In genomic region chrX:76109654-76110053, GRCh38 we compare ENCODE assay signal across 15 cellular contexts.
"Had no signal": no experiment of that assay in that cellular context is flagged by ENCODE, and none has a peak within 500 bp of the region (broad histone marks: within the 10 kb centered on the region; RNA-seq: fewer than 3 reads in every experiment).

No MANE protein-coding gene starts in this region.

- H3K27ac ChIP-seq: gastrocnemius medialis, ovary, uterus had no signal

- H3K27ac Mint-ChIP-seq: activated CD4-positive, alpha-beta T cell treated with anti-CD3 and anti-CD28 coated beads, Interleukin-2, amount 10 ng/mL, durations not matched to agents 7 days and 5 days; activated naive CD4-positive, alpha-beta T cell treated with anti-CD3 and anti-CD28 coated beads, Interleukin-2, amount 10 ng/mL, durations not matched to agents 7 days and 5 days; activated T-helper 17 cell treated with anti-CD3 and anti-CD28 coated beads, Interleukin-2, amount 50 U/mL, for 72 hours; mesothelial cell of epicardium had no signal

- H3K27me3 Mint-ChIP-seq: activated CD4-positive, alpha-beta T cell treated with anti-CD3 and anti-CD28 coated beads, Interleukin-2, amount 10 ng/mL, durations not matched to agents 7 days and 5 days; activated naive CD4-positive, alpha-beta T cell treated with anti-CD3 and anti-CD28 coated beads, Interleukin-2, amount 10 ng/mL, durations not matched to agents 7 days and 5 days had no signal

- DNase-seq: activated CD4-positive, alpha-beta T cell treated with anti-CD3 and anti-CD28 coated beads, Interleukin-2, amount 10 ng/mL, durations not matched to agents 7 days and 5 days; activated CD4-positive, CD25-positive, alpha-beta regulatory T cell; activated naive CD4-positive, alpha-beta T cell treated with anti-CD3 and anti-CD28 coated beads, Interleukin-2, amount 10 ng/mL, durations not matched to agents 7 days and 5 days; activated T-cell treated with anti-CD3 and anti-CD28 coated beads for 4 hours; central memory CD4-positive, alpha-beta T cell; cortex of kidney; effector CD8-positive, alpha-beta T cell; gastrocnemius medialis; kidney glomerular epithelial cell; ovary; stimulated activated CD4-positive, alpha-beta T cell treated with anti-CD3 and anti-CD28 coated beads, Interleukin-15, amount 100 ng/mL, for 24 hours; uterus had no signal

- H3K36me3 Mint-ChIP-seq: activated naive CD4-positive, alpha-beta T cell treated with anti-CD3 and anti-CD28 coated beads, Interleukin-2, amount 10 ng/mL, durations not matched to agents 7 days and 5 days; mesothelial cell of epicardium had no signal

- H3K9me3 ChIP-seq: gastrocnemius medialis, ovary, uterus had no signal

- H3K4me3 Mint-ChIP-seq: activated CD4-positive, alpha-beta T cell treated with anti-CD3 and anti-CD28 coated beads, Interleukin-2, amount 10 ng/mL, durations not matched to agents 7 days and 5 days; activated naive CD4-positive, alpha-beta T cell treated with anti-CD3 and anti-CD28 coated beads, Interleukin-2, amount 10 ng/mL, durations not matched to agents 7 days and 5 days; activated T-helper 17 cell treated with anti-CD3 and anti-CD28 coated beads, Interleukin-2, amount 50 U/mL, for 72 hours; mesothelial cell of epicardium; neural crest cell had no signal

- H3K4me1 ChIP-seq: gastrocnemius medialis, uterus had no signal

- ATAC-seq: activated T-helper 17 cell treated with anti-CD3 and anti-CD28 coated beads, Interleukin-2, amount 50 U/mL, for 72 hours; gastrocnemius medialis had no signal

- H3K4me1 Mint-ChIP-seq: activated CD4-positive, alpha-beta T cell treated with anti-CD3 and anti-CD28 coated beads, Interleukin-2, amount 10 ng/mL, durations not matched to agents 7 days and 5 days; activated naive CD4-positive, alpha-beta T cell treated with anti-CD3 and anti-CD28 coated beads, Interleukin-2, amount 10 ng/mL, durations not matched to agents 7 days and 5 days; activated T-helper 17 cell treated with anti-CD3 and anti-CD28 coated beads, Interleukin-2, amount 50 U/mL, for 72 hours; mesothelial cell of epicardium; neural crest cell had no signal

- H3K36me3 ChIP-seq: gastrocnemius medialis, ovary, uterus had no signal

- H3K9me3 Mint-ChIP-seq: activated CD4-positive, alpha-beta T cell treated with anti-CD3 and anti-CD28 coated beads, Interleukin-2, amount 10 ng/mL, durations not matched to agents 7 days and 5 days; activated naive CD4-positive, alpha-beta T cell treated with anti-CD3 and anti-CD28 coated beads, Interleukin-2, amount 10 ng/mL, durations not matched to agents 7 days and 5 days; activated T-helper 17 cell treated with anti-CD3 and anti-CD28 coated beads, Interleukin-2, amount 50 U/mL, for 72 hours had no signal

- H3K4me3 ChIP-seq: gastrocnemius medialis, ovary, uterus had no signal

- H3K27me3 ChIP-seq: ovary had no signal
